10 cellular contexts compared by ENCODE assay signal in the genomic region with DNA sequence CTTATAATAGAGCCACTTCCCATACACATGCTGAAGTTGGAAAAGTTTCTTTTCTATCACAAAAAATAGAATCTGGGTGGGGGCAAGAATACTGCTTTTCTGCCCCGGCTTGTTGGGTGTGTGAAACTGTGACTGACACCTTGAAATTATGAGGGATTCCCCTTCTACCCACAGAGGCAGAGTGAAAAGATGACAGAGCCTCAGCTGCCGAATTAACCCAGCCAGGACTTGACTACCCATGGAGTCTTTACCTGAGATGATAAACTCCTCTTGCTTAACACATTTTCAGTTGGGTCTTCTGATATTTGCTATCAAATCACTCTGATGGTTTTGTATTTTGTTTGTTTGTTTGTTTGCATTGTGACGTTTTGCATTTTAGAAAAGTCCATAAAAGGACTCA.
DNase-seq lines count a peak whose midpoint lies in the region; ATAC-seq and TF ChIP-seq lines count a peak whose summit lies in the region.
"Had no signal": no experiment of that assay in that cellular context is flagged by ENCODE, and none has a peak within 500 bp of the region (broad histone marks: within the 10 kb centered on the region; RNA-seq: fewer than 3 reads in every experiment).

No MANE protein-coding gene starts in this region.

- DNase-seq in GM10266 (ENCODE audit: extremely low spot score) (peak; percentile 51), upper lobe of right lung (no peak), NCI-H1417 treated with DMSO at 0.1 percent for 48 hours (lab: John Stamatoyannopoulos, UW) (no peak), RWPE1 (ENCODE audit: low spot score) (no peak), pons (ENCODE audit: low spot score) (no peak)
- DNase-seq: cerebellar nuclear complex, glutamatergic neuron had no signal

- H3K4me1 ChIP-seq in upper lobe of right lung: no peaks in the 10 kb centered on the region

- no peaks in the 10 kb centered on the region for H3K9me3 ChIP-seq in upper lobe of right lung

- H3K27ac ChIP-seq in upper lobe of right lung (no peak overlapping the region), RWPE1 (no peak overlapping the region)

- intact Hi-C loops in upper lobe of right lung (cut with DNase I): no loop called here

- CTCF ChIA-PET in RWPE1 (lab: Yijun Ruan, JAX): interaction anchor here (0.7 kb wide), 1 partner anchor 49 kb away, joined by 3 read pairs; no protein-coding TSS in a partner anchor

- H3K36me3 ChIP-seq in upper lobe of right lung: no peaks in the 10 kb centered on the region

- H3K4me3 ChIP-seq in upper lobe of right lung: no peak overlapping the region

- no peaks in the 10 kb centered on the region for H3K27me3 ChIP-seq in upper lobe of right lung

- no peak for TF ChIP-seq CTCF in GM10266 (IDR thresholded peaks at IDR 0.05; ENCODE audit: control insufficient read depth, insufficient read depth, low read depth, missing control alignments)
- TF ChIP-seq CTCF in upper lobe of right lung (IDR thresholded peaks at IDR 0.05): no peak
- no peak for TF ChIP-seq CTCF in RWPE1 (conservative IDR thresholded peaks at IDR 0.05; ENCODE audit: low read depth)

- POLR2A ChIA-PET in RWPE1 (lab: Yijun Ruan, JAX; ENCODE audit: low non-redundant PET): no interaction called here

- ATAC-seq in GM19023 (IDR thresholded peaks at IDR 0.05; ENCODE audit: unreplicated experiment) (peak; percentile 85), HG02610 (IDR thresholded peaks at IDR 0.05; ENCODE audit: unreplicated experiment) (peak; percentile 84), HG03460 (IDR thresholded peaks at IDR 0.05; ENCODE audit: unreplicated experiment) (peak; percentile 74), upper lobe of right lung (no peak)
